19 cellular contexts compared by ENCODE assay signal in genomic region chr18:688322-688721, GRCh38. TPM values are rescaled to one million over a fixed set of nuclear protein-coding genes. Genes with fewer than 3 reads are reported as not detected.
A peak's percentile ranks its signal among the peaks of the same experiment; 100 is the strongest.
DNase-seq lines count a peak whose midpoint lies in the region; ATAC-seq, FAIRE-seq and TF ChIP-seq lines count a peak whose summit lies in the region.
"Had no signal": no experiment of that assay in that cellular context is flagged by ENCODE, and none has a peak within 500 bp of the region (broad histone marks: within the 10 kb centered on the region; RNA-seq: fewer than 3 reads in every experiment).

No MANE protein-coding gene starts in this region.

- 0 out of 4 replicates have a peak overlapping the region, but pooled peaks of 1 of the 2 experiments have one; percentile 31 for H3K9ac ChIP-seq in K562 (ENCODE audit: insufficient read depth in 1 of 2, low read depth in 2 of 2, low read length in 2 of 2)
- no peak overlapping the region for H3K9ac ChIP-seq in GM23248

- no peak for ATAC-seq in activated naive CD8-positive, alpha-beta T cell treated with anti-CD3 and anti-CD28 coated beads, Interleukin-2, amount 10 ng/mL, durations not matched to agents 7 days and 5 days (ENCODE audit: low read depth)
- no peak for ATAC-seq in activated naive CD8-positive, alpha-beta T cell treated with anti-CD3 and anti-CD28 coated beads, Interleukin-2, amount 50 U/mL, for 24 hours
- no peak; the same call in 1 of the 3 replicates for ATAC-seq in K562
- ATAC-seq in stimulated activated memory B cell treated with anti-CD40 and anti-IgM and Interleukin-4, amounts not matched to agents 10 μg/mL and 1 μg/mL and 100 μg/mL, for 72 hours, result peak; percentile 10
- ATAC-seq: PC-3 had no signal

- TF ChIP-seq RAD21 in K562 (CRISPR knock-in tag; conservative IDR thresholded peaks at IDR 0.05 in 1 of 2, IDR thresholded peaks at IDR 0.05 in 1 of 2), result peak in 1 of 2 experiments; percentile 15; a peak in 1 of 4 replicates

- peaks cover 8% of the 10 kb centered on the region for H3K4me1 Mint-ChIP-seq in activated naive CD8-positive, alpha-beta T cell treated with anti-CD3 and anti-CD28 coated beads, Interleukin-2, amount 10 ng/mL, durations not matched to agents 7 days and 5 days
- peaks cover 2% of the 10 kb centered on the region for H3K4me1 Mint-ChIP-seq in activated naive CD8-positive, alpha-beta T cell treated with anti-CD3 and anti-CD28 coated beads, Interleukin-2, amount 50 U/mL, for 24 hours
- no peaks in the 10 kb centered on the region for H3K4me1 Mint-ChIP-seq in stimulated activated memory B cell treated with anti-CD40 and anti-IgM and Interleukin-4, amounts not matched to agents 10 μg/mL and 1 μg/mL and 100 μg/mL, for 72 hours

- CTCF ChIA-PET in K562 (lab: Yijun Ruan, JAX; ENCODE audit: low intra/inter-chr PET ratio), result no interaction called here

- H3K4me1 ChIP-seq in K562 (replicated peaks in 1 of 2; ENCODE audit: control insufficient read depth in 2 of 2, insufficient read depth in 2 of 2, low read length in 2 of 2), result peaks cover 0 to 9% of the 10 kb centered on the region in 2 experiments; a peak in 3 of 5 replicates
- no peaks in the 10 kb centered on the region for H3K4me1 ChIP-seq in GM23248 (ENCODE audit: insufficient read depth)
- H3K4me1 ChIP-seq: SJCRH30 had no signal

- TF ChIP-seq CTCF in K562 (IDR thresholded peaks at IDR 0.05 in 2 of 3, conservative IDR thresholded peaks at IDR 0.05 in 1 of 3; ENCODE audit: insufficient read depth in 2 of 3, low read depth in 1 of 3, low read length in 3 of 3), result peak in 1 of 3 experiments; percentile 16; a peak in 1 of 6 replicates

- H3K4me3 Mint-ChIP-seq in activated naive CD8-positive, alpha-beta T cell treated with anti-CD3 and anti-CD28 coated beads, Interleukin-2, amount 10 ng/mL, durations not matched to agents 7 days and 5 days, result no peak overlapping the region
- no peak overlapping the region for H3K4me3 Mint-ChIP-seq in activated naive CD8-positive, alpha-beta T cell treated with anti-CD3 and anti-CD28 coated beads, Interleukin-2, amount 50 U/mL, for 24 hours
- H3K4me3 Mint-ChIP-seq in stimulated activated memory B cell treated with anti-CD40 and anti-IgM and Interleukin-4, amounts not matched to agents 10 μg/mL and 1 μg/mL and 100 μg/mL, for 72 hours, result no peak overlapping the region

- in situ Hi-C loops in K562 (cut with MboI) (loop anchor here (5.0 kb wide), 1 partner anchor 61 kb away; no protein-coding TSS in a partner anchor), GM23248 (cut with MboI) (no loop called here)

- H3K4me3 ChIP-seq in K562 (no peak overlapping the region), GM23248 (no peak overlapping the region)
- H3K4me3 ChIP-seq: SJCRH30 had no signal

- no peaks in the 10 kb centered on the region for H3K27me3 Mint-ChIP-seq in activated naive CD8-positive, alpha-beta T cell treated with anti-CD3 and anti-CD28 coated beads, Interleukin-2, amount 10 ng/mL, durations not matched to agents 7 days and 5 days
- H3K27me3 Mint-ChIP-seq in activated naive CD8-positive, alpha-beta T cell treated with anti-CD3 and anti-CD28 coated beads, Interleukin-2, amount 50 U/mL, for 24 hours, result no peaks in the 10 kb centered on the region
- H3K27me3 Mint-ChIP-seq in stimulated activated memory B cell treated with anti-CD40 and anti-IgM and Interleukin-4, amounts not matched to agents 10 μg/mL and 1 μg/mL and 100 μg/mL, for 72 hours, result no peaks in the 10 kb centered on the region

- no peaks in the 10 kb centered on the region for H3K9me1 ChIP-seq in K562 (ENCODE audit: control insufficient read depth, insufficient read depth, low read length)

- H3K4me2 ChIP-seq in K562 (ENCODE audit: insufficient read depth, low read length) (no peak overlapping the region), GM23248 (ENCODE audit: unreplicated experiment) (no peak overlapping the region)

- POLR2A ChIA-PET in activated naive CD8-positive, alpha-beta T cell treated with anti-CD3 and anti-CD28 coated beads, Interleukin-2, amount 10 ng/mL, durations not matched to agents 7 days and 5 days (lab: Charles Lee), result no interaction called here
- POLR2A ChIA-PET in K562 (lab: Yijun Ruan, JAX), result interaction anchor here (1.0 to 2.3 kb wide), 2 partner anchors 12 to 17 kb away, joined by 4 to 9 read pairs; no protein-coding TSS in a partner anchor

- no peak for TF ChIP-seq POLR2A in K562 (conservative IDR thresholded peaks at IDR 0.05)

- no TSS peak for BruUV-seq in K562 (replicated peaks; lab: Mats Ljungman, UMichigan)

- no peaks in the 10 kb centered on the region for H3K9me3 ChIP-seq in K562 (replicated peaks; ENCODE audit: control insufficient read depth, insufficient read depth, low read depth, low read length)
- H3K9me3 ChIP-seq in GM23248 (ENCODE audit: low read depth), result no peaks in the 10 kb centered on the region
- H3K9me3 ChIP-seq: SJCRH30 had no signal

- no peaks in the 10 kb centered on the region for H3K27me3 ChIP-seq in K562 (ENCODE audit: control insufficient read depth in 2 of 2, insufficient read depth in 2 of 2, low read length in 2 of 2)
- H3K27me3 ChIP-seq in GM23248 (replicated peaks; ENCODE audit: insufficient read depth), result no peaks in the 10 kb centered on the region
- H3K27me3 ChIP-seq: SJCRH30 had no signal

- H3K27ac Mint-ChIP-seq in activated naive CD8-positive, alpha-beta T cell treated with anti-CD3 and anti-CD28 coated beads, Interleukin-2, amount 10 ng/mL, durations not matched to agents 7 days and 5 days, result peak overlapping the region; percentile 21
- no peak overlapping the region for H3K27ac Mint-ChIP-seq in activated naive CD8-positive, alpha-beta T cell treated with anti-CD3 and anti-CD28 coated beads, Interleukin-2, amount 50 U/mL, for 24 hours
- no peak overlapping the region for H3K27ac Mint-ChIP-seq in stimulated activated memory B cell treated with anti-CD40 and anti-IgM and Interleukin-4, amounts not matched to agents 10 μg/mL and 1 μg/mL and 100 μg/mL, for 72 hours
- H3K27ac Mint-ChIP-seq: H9 had no signal

- H4K20me1 ChIP-seq in K562 (replicated peaks; ENCODE audit: control insufficient read depth, insufficient read depth, low read length), result no peaks in the 10 kb centered on the region
- H4K20me1 ChIP-seq in GM23248 (ENCODE audit: insufficient read depth), result no peaks in the 10 kb centered on the region

- H3K9me2 ChIP-seq in GM23248 (ENCODE audit: insufficient read depth), result no peaks in the 10 kb centered on the region

- peaks cover 20% of the 10 kb centered on the region for H3K36me3 Mint-ChIP-seq in activated naive CD8-positive, alpha-beta T cell treated with anti-CD3 and anti-CD28 coated beads, Interleukin-2, amount 10 ng/mL, durations not matched to agents 7 days and 5 days
- H3K36me3 Mint-ChIP-seq in activated naive CD8-positive, alpha-beta T cell treated with anti-CD3 and anti-CD28 coated beads, Interleukin-2, amount 50 U/mL, for 24 hours (ENCODE audit: low read depth), result peaks cover 45% of the 10 kb centered on the region
- H3K36me3 Mint-ChIP-seq in stimulated activated memory B cell treated with anti-CD40 and anti-IgM and Interleukin-4, amounts not matched to agents 10 μg/mL and 1 μg/mL and 100 μg/mL, for 72 hours, result no peaks in the 10 kb centered on the region

- H3K27ac ChIP-seq in K562 (ENCODE audit: extremely low read depth, low read depth, low read length) (no peak overlapping the region), GM23248 (no peak overlapping the region)
- H3K27ac ChIP-seq: SJCRH30 had no signal

- no peaks in the 10 kb centered on the region for H3F3A ChIP-seq in GM23248 (ENCODE audit: insufficient read depth)

- H3K79me2 ChIP-seq in K562 (ENCODE audit: control insufficient read depth, insufficient read depth, low read length) (no peaks in the 10 kb centered on the region), GM23248 (ENCODE audit: insufficient read depth) (no peaks in the 10 kb centered on the region)

- TF ChIP-seq EP300 in K562 (IDR thresholded peaks at IDR 0.05; ENCODE audit: low read length), result no peak

- no peak for FAIRE-seq in K562 (lab: Jason Lieb, UNC)

- no peaks in the 10 kb centered on the region for H3K9me3 Mint-ChIP-seq in activated naive CD8-positive, alpha-beta T cell treated with anti-CD3 and anti-CD28 coated beads, Interleukin-2, amount 10 ng/mL, durations not matched to agents 7 days and 5 days
- no peaks in the 10 kb centered on the region for H3K9me3 Mint-ChIP-seq in activated naive CD8-positive, alpha-beta T cell treated with anti-CD3 and anti-CD28 coated beads, Interleukin-2, amount 50 U/mL, for 24 hours
- no peaks in the 10 kb centered on the region for H3K9me3 Mint-ChIP-seq in stimulated activated memory B cell treated with anti-CD40 and anti-IgM and Interleukin-4, amounts not matched to agents 10 μg/mL and 1 μg/mL and 100 μg/mL, for 72 hours
- H3K9me3 Mint-ChIP-seq: H9 had no signal

- H3K36me3 ChIP-seq in K562 (ENCODE audit: control insufficient read depth, insufficient read depth, low read length) (peaks cover 83% of the 10 kb centered on the region; the same call in 2 of the 3 replicates), GM23248 (ENCODE audit: low read depth) (0 out of 2 replicates have a peak, but pooled peaks cover 5% of the 10 kb centered on the region)
- H3K36me3 ChIP-seq: SJCRH30 had no signal

- intact Hi-C loops in K562 (cut with micrococcal nuclease), result no loop called here

- DNase-seq in NCI-H2081 (lab: John Stamatoyannopoulos, UW) (peak; percentile 33 to 47), NCI-H2081 treated with DMSO at 0.1 percent for 48 hours (lab: John Stamatoyannopoulos, UW) (no peak), K562 (ENCODE audit: extremely low read depth in 1 of 4, low spot score in 3 of 4) (peak in 1 of 4 experiments; percentile 39), GM23248 (no peak), RKO (ENCODE audit: low spot score) (no peak)
- no peak for DNase-seq in activated naive CD8-positive, alpha-beta T cell treated with anti-CD3 and anti-CD28 coated beads, Interleukin-2, amount 10 ng/mL, durations not matched to agents 7 days and 5 days
- DNase-seq in activated naive CD8-positive, alpha-beta T cell treated with anti-CD3 and anti-CD28 coated beads, Interleukin-2, amount 50 U/mL, for 24 hours, result no peak
- DNase-seq: C1 segment of cervical spinal cord, DMS53, H9, KBM-7, NCI-H1092, NCI-H1694, NCI-H2171, NCI-H524 treated with DMSO at 0.1 percent for 48 hours, PC-3, SW 1271 had no signal

- H2AFZ ChIP-seq in K562 (ENCODE audit: low read depth, low read length) (no peak overlapping the region), GM23248 (no peak overlapping the region)

- 70% methylated on average over 5 of the region's 5 CpGs for WGBS in K562 (ENCODE audit: insufficient coverage, low coverage, missing lambda C conversion rate)
- 77 to 84% methylated on average over 5 of the region's 5 CpGs for WGBS in GM23248 (ENCODE audit: low coverage in 1 of 2, low lambda C conversion rate in 2 of 2, missing lambda C conversion rate in 2 of 2), 2 experiments

RNA-seq across cellular contexts. Expression of gene ENOSF1, which starts 24.1 kb away (rescaled TPM):
- 10 to 100 TPM; 76.0 to 79.5 TPM for total RNA-seq in activated naive CD8-positive, alpha-beta T cell treated with anti-CD3 and anti-CD28 coated beads, Interleukin-2, amount 10 ng/mL, durations not matched to agents 7 days and 5 days
- total RNA-seq in K562 (2011; cell fraction: chromatin; rRNA removed; ENCODE audit: low replicate concordance), result 450 and 471 TPM in 2 replicates
- 248 and 273 TPM in 2 replicates for total RNA-seq in K562 (2011; cell fraction: nucleolus; rRNA removed)
- 343 and 442 TPM in 2 replicates for total RNA-seq in K562 (2011; cell fraction: nucleoplasm; rRNA removed)
- total RNA-seq in K562 (2014; rRNA removed), result 36.0 and 42.2 TPM in 2 replicates
- 48.0 and 49.8 TPM in 2 replicates for total RNA-seq in K562 (2014; rRNA removed; fragmentation: Illumina TruSeq; extraction: Trizol)
- 40.5 and 44.5 TPM in 2 replicates for total RNA-seq in K562 (2015; rRNA removed; fragmentation: Illumina TruSeq; extraction: Trizol)
- 60.0 and 66.4 TPM in 2 replicates for total RNA-seq in K562 (2021)
- 46.5 and 50.9 TPM in 2 replicates for polyA plus RNA-seq in K562 (2011; rRNA removed)
- 18.7 and 22.2 TPM in 2 replicates for polyA plus RNA-seq in K562 (2011; cell fraction: cytosol; rRNA removed)
- 202 and 262 TPM in 2 replicates for polyA plus RNA-seq in K562 (2011; cell fraction: nucleus; rRNA removed)
- 37.6 and 66.2 TPM in 2 replicates for polyA plus RNA-seq in K562 (2012)
- polyA plus RNA-seq in K562 (2014; fragmentation: Illumina TruSeq; extraction: Trizol), result 49.4 and 57.3 TPM in 2 replicates
- 10 to 100 TPM; 15.5 to 20.0 TPM for polyA plus RNA-seq in K562 (2014; fragmentation: Nextera tagmentation; extraction: Ambion mirVana)
- 54.0 and 60.1 TPM in 2 replicates for polyA plus RNA-seq in K562 (2014; rRNA removed)
- polyA minus RNA-seq in K562 (2011; rRNA and poly(A)+ RNA removed), result 74.8 and 77.4 TPM in 2 replicates
- 26.4 and 36.0 TPM in 2 replicates for polyA minus RNA-seq in K562 (2011; cell fraction: cytosol; rRNA and poly(A)+ RNA removed)
- polyA minus RNA-seq in K562 (2011; cell fraction: nucleus; rRNA and poly(A)+ RNA removed), result 100 and 101 TPM in 2 replicates
- total RNA-seq in GM23248 (2014; rRNA removed; shearing (Covaris generic)), result 17.5 and 24.3 TPM in 2 replicates
- 18.0 and 20.0 TPM in 2 replicates for polyA plus RNA-seq in GM23248 (2016; fragmentation: Nextera tagmentation; extraction: Ambion mirVana)

RNA-seq across cellular contexts. Expression of gene TYMS, which starts 30.9 kb away (rescaled TPM):
- 100 to 1,000 TPM; 306 to 322 TPM for total RNA-seq in activated naive CD8-positive, alpha-beta T cell treated with anti-CD3 and anti-CD28 coated beads, Interleukin-2, amount 10 ng/mL, durations not matched to agents 7 days and 5 days
- 56.4 and 67.1 TPM in 2 replicates for total RNA-seq in K562 (2011; cell fraction: chromatin; rRNA removed; ENCODE audit: low replicate concordance)
- total RNA-seq in K562 (2011; cell fraction: nucleolus; rRNA removed), result 67.0 and 72.2 TPM in 2 replicates
- total RNA-seq in K562 (2011; cell fraction: nucleoplasm; rRNA removed), result 71.0 and 81.6 TPM in 2 replicates
- total RNA-seq in K562 (2014; rRNA removed) (137 and 138 TPM in 2 replicates), K562 (2014; rRNA removed; fragmentation: Illumina TruSeq; extraction: Trizol) (69.1 and 72.4 TPM in 2 replicates), K562 (2015; rRNA removed; fragmentation: Illumina TruSeq; extraction: Trizol) (83.4 and 88.8 TPM in 2 replicates), K562 (2021) (292 and 305 TPM in 2 replicates)
- polyA plus RNA-seq in K562 (2011; rRNA removed) (276 and 390 TPM in 2 replicates), K562 (2014; fragmentation: Illumina TruSeq; extraction: Trizol) (381 and 409 TPM in 2 replicates), K562 (2014; fragmentation: Nextera tagmentation; extraction: Ambion mirVana) (100 to 1,000 TPM; 168 to 175 TPM), K562 (2014; rRNA removed) (302 and 311 TPM in 2 replicates), GM23248 (2016; fragmentation: Nextera tagmentation; extraction: Ambion mirVana) (71.5 and 72.8 TPM in 2 replicates)
- 377 and 398 TPM in 2 replicates for polyA plus RNA-seq in K562 (2011; cell fraction: cytosol; rRNA removed)
- polyA plus RNA-seq in K562 (2011; cell fraction: nucleus; rRNA removed), result 188 and 221 TPM in 2 replicates
- 259 and 356 TPM in 2 replicates for polyA plus RNA-seq in K562 (2012)
- 346 and 403 TPM in 2 replicates for polyA minus RNA-seq in K562 (2011; rRNA and poly(A)+ RNA removed)
- 213 and 291 TPM in 2 replicates for polyA minus RNA-seq in K562 (2011; cell fraction: cytosol; rRNA and poly(A)+ RNA removed)
- polyA minus RNA-seq in K562 (2011; cell fraction: nucleus; rRNA and poly(A)+ RNA removed), result 40.8 and 82.9 TPM in 2 replicates
- 16.8 and 17.7 TPM in 2 replicates for total RNA-seq in GM23248 (2014; rRNA removed; shearing (Covaris generic))

Comparison
In these comparisons a context has a peak if more than half of its experiments do, and no peak if none do; other contexts are left out.
1. DNase-seq: peak in NCI-H2081 (2 of 2); none in NCI-H2081 treated with DMSO at 0.1 percent for 48 hours (single experiment), activated naive CD8-positive, alpha-beta T cell treated with anti-CD3 and anti-CD28 coated beads, Interleukin-2, amount 10 ng/mL, durations not matched to agents 7 days and 5 days (single experiment), activated naive CD8-positive, alpha-beta T cell treated with anti-CD3 and anti-CD28 coated beads, Interleukin-2, amount 50 U/mL, for 24 hours (single experiment), GM23248 (single experiment) and RKO (single experiment).